Comparison of ENCODE assay signal across 14 cellular contexts in genomic region chr12:121224591-121224990, GRCh38. TPM values are rescaled to one million over a fixed set of nuclear protein-coding genes. Genes with fewer than 3 reads are reported as not detected.
DNase-seq lines count a peak whose midpoint lies in the region; ATAC-seq and TF ChIP-seq lines count a peak whose summit lies in the region.
"Had no signal": no experiment of that assay in that cellular context is flagged by ENCODE, and none has a peak within 500 bp of the region (broad histone marks: within the 10 kb centered on the region; RNA-seq: fewer than 3 reads in every experiment).

No MANE protein-coding gene starts in this region.

- no peaks in the 10 kb centered on the region for H3K9me3 Mint-ChIP-seq in activated naive CD8-positive, alpha-beta T cell (ENCODE audit: low read depth)

- H3K9me3 ChIP-seq in spleen: no peaks in the 10 kb centered on the region

- DNase-seq in GM10248 (ENCODE audit: extremely low spot score) (peak; percentile 11), spleen (no peak), GM19240 (ENCODE audit: insufficient read length, low spot score) (no peak), globus pallidus (ENCODE audit: low spot score) (no peak), NCI-H2171 (lab: John Stamatoyannopoulos, UW) (no peak)
- peak; percentile 22 for DNase-seq in activated CD4-positive, alpha-beta T cell treated with anti-CD3 and anti-CD28 coated beads for 1 hour
- DNase-seq: COR-L47, mesendoderm, NCI-H1417 treated with DMSO at 0.1 percent for 48 hours, NCI-H69, RPMI8226 had no signal

- H3K36me3 Mint-ChIP-seq in activated naive CD8-positive, alpha-beta T cell: no peaks in the 10 kb centered on the region

- H3K4me3 Mint-ChIP-seq in activated naive CD8-positive, alpha-beta T cell: peak overlapping the region; percentile 59

- peaks cover 35% of the 10 kb centered on the region for H3K4me1 Mint-ChIP-seq in activated naive CD8-positive, alpha-beta T cell (ENCODE audit: low read depth)

- no peak overlapping the region for H3K4me3 ChIP-seq in spleen

- intact Hi-C loops in spleen (cut with DNase I; ENCODE audit: low total_unique reads): loop anchor here (10.0 kb wide), 1 partner anchor 110 kb away; no protein-coding TSS in a partner anchor

- ATAC-seq in GM21447 (IDR thresholded peaks at IDR 0.05; ENCODE audit: unreplicated experiment): no peak
- ATAC-seq: HepG2 had no signal

- peak overlapping the region; percentile 84 for H3K27ac Mint-ChIP-seq in activated naive CD8-positive, alpha-beta T cell

- TF ChIP-seq CTCF in GM10248 (IDR thresholded peaks at IDR 0.05; ENCODE audit: control extremely low read depth, extremely low read depth, low read depth, missing control alignments) (no peak), spleen (IDR thresholded peaks at IDR 0.05 in 8 of 11, conservative IDR thresholded peaks at IDR 0.05 in 3 of 11) (no peak)

- H3K36me3 ChIP-seq in spleen: peaks cover 0 to 93% (median 24%) of the 10 kb centered on the region in 6 donors

- H3K27me3 Mint-ChIP-seq in activated naive CD8-positive, alpha-beta T cell: no peaks in the 10 kb centered on the region

- no peak for TF ChIP-seq POLR2A in spleen (IDR thresholded peaks at IDR 0.05)

- H3K4me1 ChIP-seq in spleen: peaks cover 0 to 38% (median 18%) of the 10 kb centered on the region in 6 donors

- no peaks in the 10 kb centered on the region for H3K27me3 ChIP-seq in spleen (replicated peaks in 1 of 7)

- POLR2A ChIA-PET in GM10248 (lab: Yijun Ruan, JAX): no interaction called here

- CTCF ChIA-PET in GM10248 (lab: Yijun Ruan, JAX): interaction anchor here (1.1 to 2.3 kb wide), 5 partner anchors 10 to 163 kb away, joined by 3 to 9 read pairs (median 4); no protein-coding TSS in a partner anchor

- peak overlapping the region in 6 of 8 donors; percentile 20 to 78 (median 44) for H3K27ac ChIP-seq in spleen

- 51 to 63% (median 52%) methylated on average over 8 of the region's 8 CpGs for WGBS in spleen, 5 donors

RNA-seq across cellular contexts. Expression of gene P2RX4, which starts 14.7 kb away (rescaled TPM):
- 10 to 100 TPM; 27.8 to 97.9 (median 35.8) TPM for total RNA-seq in spleen
- polyA plus RNA-seq in spleen: 10 to 100 TPM; 12.0 to 21.5 (median 17.8) TPM

Comparison
In these comparisons a context has a peak if more than half of its experiments do, and no peak if none do; other contexts are left out.
1. DNase-seq: peak in GM10248 (single experiment) and activated CD4-positive, alpha-beta T cell treated with anti-CD3 and anti-CD28 coated beads for 1 hour (single experiment); none in spleen (single experiment), GM19240 (single experiment), globus pallidus (single experiment) and NCI-H2171 (single experiment).